8 cellular contexts compared by ENCODE assay signal in genomic region chr11:122882809-122883681, GRCh38. TPM values are rescaled to one million over a fixed set of nuclear protein-coding genes. Genes with fewer than 3 reads are reported as not detected.
DNase-seq lines count a peak whose midpoint lies in the region; ATAC-seq and TF ChIP-seq lines count a peak whose summit lies in the region.

No MANE protein-coding gene starts in this region.

- intact Hi-C loops in Panc1 (cut with micrococcal nuclease; ENCODE audit: unreplicated experiment): no loop called here

- in situ Hi-C loops in Panc1 (cut with HindIII; ENCODE audit: low pct_unique_long_range_greater_than_20kb, low sequenced_read_pairs): no loop called here

- BruUV-seq in Panc1 (replicated peaks; lab: Mats Ljungman, UMichigan): no TSS peak

- H3K4me3 ChIP-seq in Panc1 (ENCODE audit: low read depth in 2 of 2, low read length in 2 of 2): peak overlapping the region; percentile 68 to 75
- H3K4me3 ChIP-seq in thoracic aorta: peak overlapping the region; percentile 81

- TF ChIP-seq CTCF in Panc1 (IDR thresholded peaks at IDR 0.05) (no peak), thoracic aorta (IDR thresholded peaks at IDR 0.05) (no peak)

- POLR2A ChIA-PET in Panc1 (lab: Charles Lee): interaction anchor here (0.5 to 0.8 kb wide), 3 partner anchors 12 to 239 kb away, joined by 3 to 4 read pairs (median 3); no protein-coding TSS in a partner anchor

- H3K9me3 ChIP-seq in Panc1 (ENCODE audit: control insufficient read depth, insufficient read depth, low read depth, low read length) (no peaks in the 10 kb centered on the region), thoracic aorta (no peaks in the 10 kb centered on the region)

- H3K27ac ChIP-seq in Panc1 (ENCODE audit: low read length): peak overlapping the region; percentile 94
- peak overlapping the region; percentile 71 to 73 for H3K27ac ChIP-seq in thoracic aorta

- CTCF ChIA-PET in Panc1 (lab: Charles Lee): interaction anchor here (0.6 to 0.9 kb wide), 3 partner anchors 25 to 138 kb away, joined by 3 to 6 read pairs (median 5); no protein-coding TSS in a partner anchor

- DNase-seq in DMS153 treated with DMSO at 0.1 percent for 48 hours (lab: John Stamatoyannopoulos, UW; ENCODE audit: unreplicated experiment) (peak; percentile 35), Panc1 (ENCODE audit: low read depth, low spot score) (peak; percentile 82), globus pallidus (ENCODE audit: low spot score) (peak; percentile 7), non-pigmented ciliary epithelial cell (ENCODE audit: low read depth) (peak; percentile 70), thoracic aorta (ENCODE audit: low spot score) (no peak), SK-N-DZ (ENCODE audit: low spot score) (no peak)
- DNase-seq in activated naive CD4-positive, alpha-beta T cell treated with Interleukin-2 at 50 U/mL for 16 hours: peak; percentile 49

- H3K36me3 ChIP-seq in Panc1 (ENCODE audit: control insufficient read depth, insufficient read depth, low read length) (no peaks in the 10 kb centered on the region), thoracic aorta (no peaks in the 10 kb centered on the region)

- H3K4me1 ChIP-seq in Panc1 (ENCODE audit: control insufficient read depth, insufficient read depth, low read length) (peaks cover 20% of the 10 kb centered on the region; the same call in 1 of the 2 replicates), thoracic aorta (ENCODE audit: control insufficient read depth in 1 of 2, low read depth in 2 of 2) (peaks cover 0 to 4% of the 10 kb centered on the region in 2 donors)

- ATAC-seq in HG02798 (IDR thresholded peaks at IDR 0.05; ENCODE audit: poor library complexity, unreplicated experiment) (peak; percentile 42), Panc1 (peak; percentile 90), thoracic aorta (ENCODE audit: insufficient number of reproducible peaks, low FRiP score, low read depth) (peak; percentile 56)

- H3K27me3 ChIP-seq in Panc1 (ENCODE audit: control insufficient read depth, insufficient read depth, low read length): no peaks in the 10 kb centered on the region
- no peaks in the 10 kb centered on the region for H3K27me3 ChIP-seq in thoracic aorta (replicated peaks; ENCODE audit: insufficient read depth)

RNA-seq across cellular contexts. Expression of gene JHY, which starts 0.5 kb away (rescaled TPM):
- 10.1 TPM for total RNA-seq in Panc1 (2021; ENCODE audit: unreplicated experiment)
- 5.3 TPM for polyA plus RNA-seq in Panc1 (2012; ENCODE audit: insufficient read length)
- total RNA-seq in thoracic aorta: 1 to 10 TPM; 4.9 to 7.0 TPM
- polyA plus RNA-seq in SK-N-DZ (2014; cell fraction: cytosol; rRNA removed): not detected in 2 replicates
- polyA plus RNA-seq in SK-N-DZ (2014; cell fraction: nucleus; rRNA removed): not detected in 2 replicates

RNA-seq across cellular contexts. Expression of gene CRTAM, which starts 44.7 kb away (rescaled TPM):
- total RNA-seq in Panc1 (2021; ENCODE audit: unreplicated experiment): 0.13 TPM
- not detected for polyA plus RNA-seq in Panc1 (2012; ENCODE audit: insufficient read length)
- total RNA-seq in thoracic aorta: under 1 TPM in 1 of 2 donors, not detected in 1; 0.27 TPM
- polyA plus RNA-seq in SK-N-DZ (2014; cell fraction: cytosol; rRNA removed): not detected in 2 replicates
- polyA plus RNA-seq in SK-N-DZ (2014; cell fraction: nucleus; rRNA removed): not detected in 2 replicates

Comparison
In these comparisons a context has a peak if more than half of its experiments do, and no peak if none do; other contexts are left out.
1. DNase-seq: peak in DMS153 treated with DMSO at 0.1 percent for 48 hours (single experiment), Panc1 (single experiment), activated naive CD4-positive, alpha-beta T cell treated with Interleukin-2 at 50 U/mL for 16 hours (single experiment), globus pallidus (single experiment) and non-pigmented ciliary epithelial cell (single experiment); none in thoracic aorta (single experiment) and SK-N-DZ (single experiment).
2. Peak in every context shown above with its lines, with median percentiles within 50 percentile points of each other: ATAC-seq.